8 cellular contexts compared by ENCODE assay signal in the genomic region with DNA sequence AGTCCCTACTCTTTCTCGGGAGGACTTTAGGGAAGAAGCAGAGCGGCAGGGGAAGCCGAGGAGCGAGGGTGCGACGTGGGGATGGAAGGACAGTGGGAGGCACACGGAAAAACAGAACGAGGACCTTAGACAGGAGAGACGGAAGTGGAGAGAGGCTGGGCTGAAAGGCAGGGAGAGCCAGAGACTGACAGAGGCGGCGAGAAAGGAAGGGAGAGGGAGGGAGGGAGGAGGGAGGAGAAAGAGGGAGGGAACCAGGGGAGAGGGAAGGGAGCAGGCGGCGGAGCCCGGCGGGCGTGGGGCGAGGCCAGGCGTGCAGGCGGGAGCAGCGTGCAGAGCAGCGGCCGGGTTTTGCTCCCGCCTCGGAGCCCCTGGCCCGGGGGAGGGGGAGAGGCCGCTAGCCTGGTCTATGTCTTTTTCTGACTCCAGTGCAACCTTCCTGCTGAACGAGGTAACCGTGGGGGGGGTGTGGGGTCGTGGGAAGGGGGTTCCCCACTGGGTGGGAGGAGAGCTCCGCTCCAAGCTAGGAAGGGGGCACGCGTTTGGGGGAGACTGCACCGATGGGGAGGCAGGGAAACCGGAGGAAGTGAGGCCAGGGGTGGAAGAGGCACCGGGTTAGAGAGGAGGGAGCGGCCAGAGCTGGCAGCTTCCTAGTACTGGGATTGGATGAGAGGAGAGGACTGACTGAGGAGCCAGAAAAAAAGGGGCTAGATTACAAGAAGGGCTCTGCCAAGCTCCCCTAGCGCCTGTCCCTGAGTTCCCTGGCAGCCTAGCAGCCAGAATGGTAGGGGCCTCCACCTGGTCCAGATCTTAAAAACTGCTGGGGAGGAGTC. TPM values are rescaled to one million over a fixed set of nuclear protein-coding genes. Genes with fewer than 3 reads are reported as not detected.
DNase-seq lines count a peak whose midpoint lies in the region; ATAC-seq and TF ChIP-seq lines count a peak whose summit lies in the region.

No MANE protein-coding gene starts in this region.

- H3K4me1 Mint-ChIP-seq in brain, result peaks cover 78% of the 10 kb centered on the region

- DNase-seq in DMS79 treated with DMSO at 0.1 percent for 48 hours (lab: John Stamatoyannopoulos, UW), result peak; percentile 85
- DNase-seq in M059J (ENCODE audit: low read depth), result peak; percentile 82
- DNase-seq in SHP77 treated with DMSO at 0.1 percent for 48 hours (lab: John Stamatoyannopoulos, UW), result peak; percentile 43
- DNase-seq in iPS DF 6.9 (ENCODE audit: low read depth, low spot score), result no peak
- peak; percentile 70 for DNase-seq in renal cortical epithelial cell (ENCODE audit: low read depth)

- WGBS in iPS DF 6.9 (ENCODE audit: insufficient coverage, insufficient read length), result no CpG with 5 or more reads among the region's 37 CpGs

- H3K27me3 ChIP-seq in iPS DF 6.9 (ENCODE audit: control insufficient read depth, insufficient read depth, low read length), result peaks cover 21% of the 10 kb centered on the region

- no peak for TF ChIP-seq CTCF in brain (conservative IDR thresholded peaks at IDR 0.05)

- H3K36me3 ChIP-seq in iPS DF 6.9 (ENCODE audit: control insufficient read depth, insufficient read depth, low read length), result no peaks in the 10 kb centered on the region

- no peaks in the 10 kb centered on the region for H3K9me3 ChIP-seq in iPS DF 6.9 (ENCODE audit: control insufficient read depth, insufficient read depth, low read length)

- H3K4me3 ChIP-seq in iPS DF 6.9 (ENCODE audit: low read length), result peak overlapping the region; percentile 50; the same call in 1 of the 2 replicates

- H3K4me1 ChIP-seq in iPS DF 6.9 (ENCODE audit: control insufficient read depth, insufficient read depth, low read length), result no peaks in the 10 kb centered on the region

- H3K4me3 Mint-ChIP-seq in brain, result peak overlapping the region; percentile 93 to 99 (median 95)

- no peaks in the 10 kb centered on the region for H3K9me3 Mint-ChIP-seq in brain

- H3K27ac Mint-ChIP-seq in brain, result peak overlapping the region; percentile 91 to 99 (median 98)

- H3K27ac ChIP-seq in iPS DF 6.9 (ENCODE audit: low read length), result no peak overlapping the region

- ATAC-seq in GM21723 (IDR thresholded peaks at IDR 0.05; ENCODE audit: unreplicated experiment) (peak; percentile 24), HG02970 (IDR thresholded peaks at IDR 0.05; ENCODE audit: low FRiP score, unreplicated experiment) (no peak)

- no peaks in the 10 kb centered on the region for H3K36me3 Mint-ChIP-seq in brain

- H3K27me3 Mint-ChIP-seq in brain, result peaks cover 14% of the 10 kb centered on the region

RNA-seq across cellular contexts. Expression of gene CACNB3, which starts 2.8 kb away (rescaled TPM):
- total RNA-seq in M059J (2014; rRNA removed; shearing (Covaris generic)), result 7.6 and 15.8 TPM in 2 replicates
- polyA plus RNA-seq in brain (ENCODE audit: insufficient read depth, low read depth, low replicate concordance), result 113 TPM
- total RNA-seq in renal cortical epithelial cell, result 20.7 and 31.1 TPM in 2 replicates

RNA-seq across cellular contexts. Expression of gene ADCY6, which starts 26.6 kb away (rescaled TPM):
- 7.1 and 16.3 TPM in 2 replicates for total RNA-seq in M059J (2014; rRNA removed; shearing (Covaris generic))
- polyA plus RNA-seq in brain (ENCODE audit: insufficient read depth, low read depth, low replicate concordance), result 8.9 TPM
- total RNA-seq in renal cortical epithelial cell, result 23.1 and 83.9 TPM in 2 replicates

RNA-seq across cellular contexts. Expression of gene DDX23, which starts 36.5 kb away (rescaled TPM):
- 60.5 and 97.2 TPM in 2 replicates for total RNA-seq in M059J (2014; rRNA removed; shearing (Covaris generic))
- polyA plus RNA-seq in brain (ENCODE audit: insufficient read depth, low read depth, low replicate concordance), result 92.9 TPM
- total RNA-seq in renal cortical epithelial cell, result 84.7 and 121 TPM in 2 replicates

RNA-seq across cellular contexts. Expression of gene RND1, which starts 50.2 kb away (rescaled TPM):
- total RNA-seq in M059J (2014; rRNA removed; shearing (Covaris generic)), result 0.20 TPM in 1 of 2 replicates, not detected in the other
- 11.6 TPM for polyA plus RNA-seq in brain (ENCODE audit: insufficient read depth, low read depth, low replicate concordance)
- 0.40 and 17.4 TPM in 2 replicates for total RNA-seq in renal cortical epithelial cell
